Comparison of ENCODE assay signal across 19 cellular contexts in genomic region chr2:74014813-74015212, GRCh38. TPM values are rescaled to one million over a fixed set of nuclear protein-coding genes. Genes with fewer than 3 reads are reported as not detected.
DNase-seq lines count a peak whose midpoint lies in the region; ATAC-seq, FAIRE-seq and TF ChIP-seq lines count a peak whose summit lies in the region.
"Had no signal": no experiment of that assay in that cellular context is flagged by ENCODE, and none has a peak within 500 bp of the region (broad histone marks: within the 10 kb centered on the region; RNA-seq: fewer than 3 reads in every experiment).

No MANE protein-coding gene starts in this region.

- 0 out of 2 replicates have a peak, but pooled peaks cover 4% of the 10 kb centered on the region for H4K20me1 ChIP-seq in K562 (replicated peaks; ENCODE audit: control insufficient read depth, insufficient read depth, low read length)
- no peaks in the 10 kb centered on the region; the same call in 1 of the 2 replicates for H4K20me1 ChIP-seq in HepG2 (ENCODE audit: insufficient read depth, low read length)

- no peak overlapping the region for H3K18ac ChIP-seq in trophoblast cell (ENCODE audit: low read length)

- no peak overlapping the region for H2BK5ac ChIP-seq in trophoblast cell (ENCODE audit: low read depth, low read length, poor library complexity)

- peaks cover 2% of the 10 kb centered on the region for H3K36me3 Mint-ChIP-seq in activated T-cell treated with anti-CD3 and anti-CD28 coated beads, Interleukin-2, amount 50 U/mL, for 4 hours (ENCODE audit: insufficient read depth)

- ATAC-seq in K562 (peak; percentile 20; the same call in 1 of the 3 replicates), HepG2 (peak; percentile 28; the same call in 2 of the 3 replicates), upper lobe of right lung (no peak)
- ATAC-seq in activated T-cell treated with anti-CD3 and anti-CD28 coated beads, Interleukin-2, amount 50 U/mL, for 4 hours, result no peak

- H3K4ac ChIP-seq in trophoblast cell (ENCODE audit: low read depth, low read length), result no peak overlapping the region

- H3K23ac ChIP-seq in trophoblast cell (ENCODE audit: low read length), result no peak overlapping the region

- WGBS in K562 (ENCODE audit: insufficient coverage, low coverage, missing lambda C conversion rate), result 83% methylated on average over 2 of the region's 3 CpGs
- over 99% methylated on average over 3 of the region's 3 CpGs for WGBS in HepG2 (ENCODE audit: low lambda C conversion rate)
- no CpG with 5 or more reads among the region's 3 CpGs for WGBS in trophoblast cell (ENCODE audit: extremely low coverage, insufficient coverage, insufficient read length)

- FAIRE-seq in K562 (lab: Jason Lieb, UNC), result peak; percentile 29
- FAIRE-seq in HepG2 (lab: Jason Lieb, UNC), result no peak
- FAIRE-seq: GM12892, GM18507, H1, HTR-8/SVneo had no signal

- in situ Hi-C loops in K562 (cut with MboI) (no loop called here), HepG2 (cut with HindIII; ENCODE audit: extremely low pct_ligation_motif_present, low pct_unique_long_range_greater_than_20kb) (no loop called here)

- DNase-seq in activated T-cell treated with anti-CD3 and anti-CD28 coated beads, Interleukin-2, amount 50 U/mL, for 48 hours, result peak; percentile 12 to 13
- DNase-seq in activated T-cell treated with anti-CD3 and anti-CD28 coated beads for 4 hours (no peak), K562 (ENCODE audit: extremely low read depth in 1 of 4, low spot score in 3 of 4) (no peak), HepG2 (ENCODE audit: low spot score) (no peak), upper lobe of right lung (peak; percentile 11), trophoblast cell (no peak)
- no peak for DNase-seq in activated T-cell treated with anti-CD3 and anti-CD28 coated beads, Interleukin-2, amount 50 U/mL, for 4 hours
- DNase-seq: 8988T; CD4-positive, alpha-beta memory T cell; DMS153; DMS79; GDM1; H9 had no signal

- POLR2A ChIA-PET in K562 (lab: Yijun Ruan, JAX), result interaction anchor here (0.8 to 1.7 kb wide), 3 partner anchors 8 to 13 kb away, joined by 4 to 13 read pairs (median 5); no protein-coding TSS in a partner anchor
- POLR2A ChIA-PET in HepG2 (lab: Yijun Ruan, JAX), result no interaction called here

- no TSS peak for BruUV-seq in K562 (replicated peaks; lab: Mats Ljungman, UMichigan)
- no TSS peak for BruUV-seq in HepG2 (replicated peaks; lab: Mats Ljungman, UMichigan)

- H2AFZ ChIP-seq in K562 (ENCODE audit: low read depth, low read length) (no peak overlapping the region), HepG2 (ENCODE audit: low read length) (no peak overlapping the region), trophoblast cell (ENCODE audit: insufficient read depth, low read length, poor library complexity) (no peak overlapping the region)

- H4K12ac ChIP-seq in trophoblast cell (ENCODE audit: low read depth, low read length), result no peak overlapping the region

- no peak overlapping the region for H2BK12ac ChIP-seq in trophoblast cell (ENCODE audit: low read length)

- no peaks in the 10 kb centered on the region for H3K9me1 ChIP-seq in K562 (ENCODE audit: control insufficient read depth, insufficient read depth, low read length)

- no peaks in the 10 kb centered on the region for H3K27me3 ChIP-seq in K562 (ENCODE audit: control insufficient read depth in 2 of 2, insufficient read depth in 2 of 2, low read length in 2 of 2)
- no peaks in the 10 kb centered on the region for H3K27me3 ChIP-seq in HepG2 (ENCODE audit: control insufficient read depth in 1 of 2, insufficient read depth in 2 of 2, low read length in 2 of 2)
- no peaks in the 10 kb centered on the region for H3K27me3 ChIP-seq in upper lobe of right lung
- H3K27me3 ChIP-seq in trophoblast cell (ENCODE audit: insufficient read depth, low read length), result no peaks in the 10 kb centered on the region
- H3K27me3 ChIP-seq: BLaER1 had no signal

- TF ChIP-seq CTCF in K562 (IDR thresholded peaks at IDR 0.05 in 2 of 3, conservative IDR thresholded peaks at IDR 0.05 in 1 of 3; ENCODE audit: insufficient read depth in 2 of 3, low read depth in 1 of 3, low read length in 3 of 3), result no peak
- no peak for TF ChIP-seq CTCF in HepG2 (CRISPR knock-in tag; IDR thresholded peaks at IDR 0.05)
- no peak for TF ChIP-seq CTCF in upper lobe of right lung (IDR thresholded peaks at IDR 0.05)

- H3K4me2 ChIP-seq in K562 (ENCODE audit: insufficient read depth, low read length) (no peak overlapping the region), HepG2 (ENCODE audit: low read depth, low read length) (no peak overlapping the region), trophoblast cell (ENCODE audit: low read length) (no peak overlapping the region)
- H3K4me2 ChIP-seq: BLaER1 had no signal

- H3K79me2 ChIP-seq in K562 (ENCODE audit: control insufficient read depth, insufficient read depth, low read length), result peaks cover 64% of the 10 kb centered on the region
- H3K79me2 ChIP-seq in HepG2 (ENCODE audit: insufficient read depth, low read length), result peaks cover 21% of the 10 kb centered on the region
- no peaks in the 10 kb centered on the region for H3K79me2 ChIP-seq in trophoblast cell (ENCODE audit: control insufficient read depth, insufficient read depth, low read length, poor library complexity)

- H3K4me3 ChIP-seq in K562 (no peak overlapping the region), HepG2 (replicated peaks in 1 of 3; ENCODE audit: insufficient read depth in 1 of 3, low read depth in 2 of 3, low read length in 3 of 3) (no peak overlapping the region), upper lobe of right lung (no peak overlapping the region), trophoblast cell (ENCODE audit: low read depth, low read length) (no peak overlapping the region)
- H3K4me3 ChIP-seq: BLaER1 had no signal

- H3K4me1 ChIP-seq in K562 (replicated peaks in 1 of 2; ENCODE audit: control insufficient read depth in 2 of 2, insufficient read depth in 2 of 2, low read length in 2 of 2) (peaks cover 8 to 12% of the 10 kb centered on the region in 2 experiments; a peak in 4 of 5 replicates), HepG2 (ENCODE audit: insufficient read depth, low read length) (0 out of 2 replicates have a peak, but pooled peaks cover 7% of the 10 kb centered on the region), upper lobe of right lung (peaks cover 6% of the 10 kb centered on the region), trophoblast cell (ENCODE audit: control insufficient read depth in 1 of 2, insufficient read depth in 2 of 2, low read length in 2 of 2) (peaks cover 7 to 8% of the 10 kb centered on the region in 2 experiments)

- no peaks in the 10 kb centered on the region for H3K9me3 ChIP-seq in K562 (replicated peaks; ENCODE audit: control insufficient read depth, insufficient read depth, low read depth, low read length)
- H3K9me3 ChIP-seq in HepG2 (ENCODE audit: low read length), result no peaks in the 10 kb centered on the region
- H3K9me3 ChIP-seq in upper lobe of right lung, result no peaks in the 10 kb centered on the region
- H3K9me3 ChIP-seq in trophoblast cell (ENCODE audit: insufficient read depth, low read depth, low read length), result no peaks in the 10 kb centered on the region
- H3K9me3 ChIP-seq: BLaER1 had no signal

- intact Hi-C loops in K562 (cut with micrococcal nuclease) (no loop called here), HepG2 (cut with micrococcal nuclease; ENCODE audit: unreplicated experiment) (no loop called here), upper lobe of right lung (cut with DNase I) (no loop called here)

- H2BK120ac ChIP-seq in trophoblast cell (ENCODE audit: insufficient read depth, low read length, poor library complexity), result no peak overlapping the region

- no peak overlapping the region for H4K8ac ChIP-seq in trophoblast cell (ENCODE audit: low read depth, low read length)

- peaks cover 20% of the 10 kb centered on the region for H3K4me1 Mint-ChIP-seq in activated T-cell treated with anti-CD3 and anti-CD28 coated beads, Interleukin-2, amount 50 U/mL, for 4 hours (ENCODE audit: low read depth)

- no peak for TF ChIP-seq EP300 in K562 (IDR thresholded peaks at IDR 0.05; ENCODE audit: low read length)
- TF ChIP-seq EP300 in HepG2 (IDR thresholded peaks at IDR 0.05; ENCODE audit: low read depth in 2 of 2, low read length in 2 of 2), result no peak
- TF ChIP-seq EP300 in HepG2 (CRISPR knock-in tag; IDR thresholded peaks at IDR 0.05; ENCODE audit: borderline replicate concordance), result no peak

- no peaks in the 10 kb centered on the region for H3K27me3 Mint-ChIP-seq in activated T-cell treated with anti-CD3 and anti-CD28 coated beads, Interleukin-2, amount 50 U/mL, for 4 hours (ENCODE audit: low read depth)
- H3K27me3 Mint-ChIP-seq: CD4-positive, alpha-beta memory T cell had no signal

- H3K4me3 Mint-ChIP-seq in activated T-cell treated with anti-CD3 and anti-CD28 coated beads, Interleukin-2, amount 50 U/mL, for 4 hours, result no peak overlapping the region
- H3K4me3 Mint-ChIP-seq: CD14-positive monocyte; CD4-positive, alpha-beta memory T cell; H9 had no signal

- peaks cover 3% of the 10 kb centered on the region for H3K79me1 ChIP-seq in trophoblast cell (ENCODE audit: low read length)

- no peak overlapping the region for H2AK5ac ChIP-seq in trophoblast cell (ENCODE audit: low read length)

- no peaks in the 10 kb centered on the region for H3K9me3 Mint-ChIP-seq in activated T-cell treated with anti-CD3 and anti-CD28 coated beads, Interleukin-2, amount 50 U/mL, for 4 hours
- H3K9me3 Mint-ChIP-seq: CD14-positive monocyte; CD4-positive, alpha-beta memory T cell; H9 had no signal

- no peak overlapping the region for H4K91ac ChIP-seq in trophoblast cell (ENCODE audit: low read depth, low read length)

- TF ChIP-seq RAD21 in K562 (CRISPR knock-in tag; conservative IDR thresholded peaks at IDR 0.05 in 1 of 2, IDR thresholded peaks at IDR 0.05 in 1 of 2) (no peak), HepG2 (CRISPR knock-in tag; IDR thresholded peaks at IDR 0.05) (no peak)

- H3K27ac ChIP-seq in K562 (ENCODE audit: extremely low read depth, low read depth, low read length) (no peak overlapping the region), HepG2 (ENCODE audit: extremely low read length, insufficient read depth, low read length) (no peak overlapping the region), upper lobe of right lung (no peak overlapping the region), trophoblast cell (ENCODE audit: low read depth, low read length) (no peak overlapping the region)
- H3K27ac ChIP-seq: BLaER1 had no signal

- no peak overlapping the region; a peak in 1 of 4 replicates for H3K9ac ChIP-seq in K562 (ENCODE audit: insufficient read depth in 1 of 2, low read depth in 2 of 2, low read length in 2 of 2)
- no peak overlapping the region for H3K9ac ChIP-seq in HepG2 (ENCODE audit: insufficient read depth, low read depth, low read length)
- no peak overlapping the region for H3K9ac ChIP-seq in trophoblast cell (ENCODE audit: low read length)
- H3K9ac ChIP-seq: BLaER1 had no signal

- TF ChIP-seq POLR2A in K562 (conservative IDR thresholded peaks at IDR 0.05) (no peak), HepG2 (IDR thresholded peaks at IDR 0.05; ENCODE audit: insufficient read depth in 1 of 2, low read depth in 2 of 2, low read length in 2 of 2) (no peak)

- CTCF ChIA-PET in K562 (lab: Yijun Ruan, JAX; ENCODE audit: low intra/inter-chr PET ratio), result no interaction called here
- CTCF ChIA-PET in HepG2 (lab: Yijun Ruan, JAX; ENCODE audit: low intra/inter-chr PET ratio, low total read pairs), result no interaction called here

- H3K36me3 ChIP-seq in K562 (ENCODE audit: control insufficient read depth, insufficient read depth, low read length), result peaks cover 3% of the 10 kb centered on the region; the same call in 2 of the 3 replicates
- peaks cover 0 to 11% of the 10 kb centered on the region in 2 experiments; a peak in 1 of 5 replicates for H3K36me3 ChIP-seq in HepG2 (replicated peaks in 1 of 2; ENCODE audit: control insufficient read depth in 1 of 2, insufficient read depth in 2 of 2, low read length in 2 of 2)
- no peaks in the 10 kb centered on the region for H3K36me3 ChIP-seq in upper lobe of right lung
- peaks cover 0 to 3% of the 10 kb centered on the region in 2 experiments for H3K36me3 ChIP-seq in trophoblast cell (ENCODE audit: control insufficient read depth in 1 of 2, insufficient read depth in 2 of 2, low read length in 2 of 2)

- H3K14ac ChIP-seq in trophoblast cell (ENCODE audit: low read length), result no peak overlapping the region

RNA-seq across cellular contexts. Expression of gene TET3, which starts 30.1 kb away (rescaled TPM):
- 24.7 and 26.6 TPM in 2 replicates for total RNA-seq in K562 (2011; cell fraction: chromatin; rRNA removed; ENCODE audit: low replicate concordance)
- total RNA-seq in K562 (2011; cell fraction: nucleolus; rRNA removed), result 14.5 and 15.1 TPM in 2 replicates
- total RNA-seq in K562 (2011; cell fraction: nucleoplasm; rRNA removed), result 20.1 and 32.4 TPM in 2 replicates
- total RNA-seq in K562 (2014; rRNA removed) (4.9 and 7.1 TPM in 2 replicates), K562 (2014; rRNA removed; fragmentation: Illumina TruSeq; extraction: Trizol) (5.4 and 5.6 TPM in 2 replicates), K562 (2015; rRNA removed; fragmentation: Illumina TruSeq; extraction: Trizol) (6.3 and 6.4 TPM in 2 replicates), K562 (2021) (15.5 and 16.3 TPM in 2 replicates), HepG2 (2016; rRNA removed; fragmentation: Illumina TruSeq; extraction: Trizol) (6.8 TPM in 2 replicates), upper lobe of right lung (19.9 TPM)
- polyA plus RNA-seq in K562 (2011; rRNA removed) (3.2 and 5.2 TPM in 2 replicates), K562 (2014; fragmentation: Illumina TruSeq; extraction: Trizol) (8.7 and 9.0 TPM in 2 replicates), K562 (2014; fragmentation: Nextera tagmentation; extraction: Ambion mirVana) (under 1 TPM; 0.35 to 0.58 TPM), K562 (2014; rRNA removed) (5.3 and 5.5 TPM in 2 replicates), HepG2 (2011; rRNA removed) (4.3 and 4.7 TPM in 2 replicates)
- 3.0 and 3.4 TPM in 2 replicates for polyA plus RNA-seq in K562 (2011; cell fraction: cytosol; rRNA removed)
- 7.8 and 14.6 TPM in 2 replicates for polyA plus RNA-seq in K562 (2011; cell fraction: nucleus; rRNA removed)
- polyA plus RNA-seq in K562 (2012), result 6.3 and 6.6 TPM in 2 replicates
- 6.5 and 10.2 TPM in 2 replicates for polyA minus RNA-seq in K562 (2011; rRNA and poly(A)+ RNA removed)
- 10.4 and 12.0 TPM in 2 replicates for polyA minus RNA-seq in K562 (2011; cell fraction: cytosol; rRNA and poly(A)+ RNA removed)
- polyA minus RNA-seq in K562 (2011; cell fraction: nucleus; rRNA and poly(A)+ RNA removed), result 5.7 and 7.3 TPM in 2 replicates
- total RNA-seq in HepG2 (2016; cell fraction: cytosol; rRNA removed; fragmentation: Illumina TruSeq; extraction: Trizol; ENCODE audit: low read depth), result 0.71 and 1.2 TPM in 2 replicates
- total RNA-seq in HepG2 (2016; cell fraction: insoluble cytoplasmic fraction; rRNA removed; fragmentation: Illumina TruSeq; extraction: Trizol), result 6.1 and 7.2 TPM in 2 replicates
- total RNA-seq in HepG2 (2016; cell fraction: membrane; rRNA removed; fragmentation: Illumina TruSeq; extraction: Trizol), result 2.4 and 2.7 TPM in 2 replicates
- total RNA-seq in HepG2 (2016; cell fraction: nucleus; rRNA removed; fragmentation: Illumina TruSeq; extraction: Trizol), result 12.1 and 16.6 TPM in 2 replicates
- 1.7 and 2.0 TPM in 2 replicates for polyA plus RNA-seq in HepG2 (2011; cell fraction: cytosol; rRNA removed)
- polyA plus RNA-seq in HepG2 (2011; cell fraction: nucleus; rRNA removed), result 19.7 and 21.9 TPM in 2 replicates
- polyA plus RNA-seq in HepG2 (2012), result 6.0 and 7.3 TPM in 2 replicates
- 0.26 and 0.32 TPM in 2 replicates for polyA plus RNA-seq in HepG2 (2016; cell fraction: cytosol; fragmentation: Illumina TruSeq; extraction: Trizol; ENCODE audit: low read depth)
- polyA plus RNA-seq in HepG2 (2016; cell fraction: insoluble cytoplasmic fraction; fragmentation: Illumina TruSeq; extraction: Trizol; ENCODE audit: low read depth), result 4.5 and 5.7 TPM in 2 replicates
- polyA plus RNA-seq in HepG2 (2016; cell fraction: membrane; fragmentation: Illumina TruSeq; extraction: Trizol; ENCODE audit: low read depth), result 0.63 and 0.87 TPM in 2 replicates
- polyA plus RNA-seq in HepG2 (2016; cell fraction: nucleus; fragmentation: Illumina TruSeq; extraction: Trizol; ENCODE audit: insufficient read depth, low read depth), result 24.0 and 27.9 TPM in 2 replicates
- polyA minus RNA-seq in HepG2 (2011; rRNA and poly(A)+ RNA removed; ENCODE audit: low replicate concordance), result 7.6 and 10.7 TPM in 2 replicates
- 3.4 and 4.2 TPM in 2 replicates for polyA minus RNA-seq in HepG2 (2011; cell fraction: cytosol; rRNA and poly(A)+ RNA removed)
- polyA minus RNA-seq in HepG2 (2011; cell fraction: nucleus; rRNA and poly(A)+ RNA removed), result 14.0 and 14.5 TPM in 2 replicates
- polyA plus RNA-seq in trophoblast cell (2013), result 11.2 and 11.7 TPM in 2 replicates
- total RNA-seq in activated T-cell treated with anti-CD3 and anti-CD28 coated beads, Interleukin-2, amount 50 U/mL, for 4 hours, result 10 to 100 TPM; 30.8 to 34.0 (median 31.7) TPM

Comparison
In these comparisons a context has a peak if more than half of its experiments do, and no peak if none do; other contexts are left out.
1. DNase-seq: peak in activated T-cell treated with anti-CD3 and anti-CD28 coated beads, Interleukin-2, amount 50 U/mL, for 48 hours (2 of 2) and upper lobe of right lung (single experiment); none in activated T-cell treated with anti-CD3 and anti-CD28 coated beads for 4 hours (single experiment), K562 (0 of 4), HepG2 (single experiment), trophoblast cell (0 of 2) and activated T-cell treated with anti-CD3 and anti-CD28 coated beads, Interleukin-2, amount 50 U/mL, for 4 hours (single experiment).
2. ATAC-seq: peak in K562 (single experiment) and HepG2 (single experiment); none in upper lobe of right lung (single experiment) and activated T-cell treated with anti-CD3 and anti-CD28 coated beads, Interleukin-2, amount 50 U/mL, for 4 hours (0 of 2).